In genomic region chrX:45710081-45710801, GRCh38 we compare ENCODE assay signal across 8 cellular contexts.
A peak's percentile ranks its signal among the peaks of the same experiment; 100 is the strongest.
DNase-seq lines count a peak whose midpoint lies in the region; ATAC-seq, FAIRE-seq and TF ChIP-seq lines count a peak whose summit lies in the region.

No MANE protein-coding gene starts in this region.

- H3K9ac ChIP-seq in endothelial cell of umbilical vein (replicated peaks; ENCODE audit: extremely low read depth, insufficient read depth, low read length) (peak overlapping the region; percentile 56), H9 (ENCODE audit: extremely low read depth, insufficient read length, low read length) (no peak overlapping the region)

- peak; percentile 91 for FAIRE-seq in endothelial cell of umbilical vein (lab: Jason Lieb, UNC)

- BruUV-seq in endothelial cell of umbilical vein (replicated peaks; lab: Mats Ljungman, UMichigan), result TSS peak; percentile 22

- no peak overlapping the region for H3T11ph ChIP-seq in H9 (ENCODE audit: low read length)

- H2BK5ac ChIP-seq in H9 (ENCODE audit: insufficient read length, low read length), result no peak overlapping the region

- TF ChIP-seq CTCF in RWPE1 (conservative IDR thresholded peaks at IDR 0.05; ENCODE audit: low read depth), result no peak
- TF ChIP-seq CTCF in endothelial cell of umbilical vein (IDR thresholded peaks at IDR 0.05; ENCODE audit: extremely low read depth in 1 of 2, insufficient read depth in 1 of 2, low read depth in 1 of 2, low read length in 2 of 2), result no peak
- no peak for TF ChIP-seq CTCF in H9 (conservative IDR thresholded peaks at IDR 0.05)
- no peak for TF ChIP-seq CTCF in left lung (IDR thresholded peaks at IDR 0.05)
- TF ChIP-seq CTCF in body of pancreas (IDR thresholded peaks at IDR 0.05), result no peak

- no peak overlapping the region for H3K56ac ChIP-seq in H9 (ENCODE audit: insufficient read length, low read depth, low read length)

- peak; percentile 71 for DNase-seq in RWPE1 (ENCODE audit: low spot score)
- DNase-seq in endothelial cell of umbilical vein (ENCODE audit: low read depth, low spot score), result peak; percentile 76
- DNase-seq in stimulated activated effector memory CD8-positive, alpha-beta T cell treated with anti-CD3 and anti-CD28 coated beads, Interleukin-12 subunit alpha, Interleukin-12 subunit beta, amount 100 ng/mL, for 72 hours (ENCODE audit: low spot score in 2 of 2), result peak; percentile 16 to 70
- no peak for DNase-seq in H9
- no peak for DNase-seq in left lung
- DNase-seq in body of pancreas, result no peak

- H3K27ac ChIP-seq in RWPE1 (peak overlapping the region; percentile 56; the same call in 1 of the 2 replicates), endothelial cell of umbilical vein (ENCODE audit: insufficient read depth, low read depth, low read length) (peak overlapping the region; percentile 95), H9 (ENCODE audit: insufficient read length, low read depth, low read length) (no peak overlapping the region), left lung (no peak overlapping the region), body of pancreas (no peak overlapping the region)

- CTCF ChIA-PET in RWPE1 (lab: Yijun Ruan, JAX), result no interaction called here
- CTCF ChIA-PET in endothelial cell of umbilical vein (lab: Charles Lee), result interaction anchor here (1.1 to 1.8 kb wide), 10 partner anchors 11 to 666 kb away, joined by 3 to 13 read pairs (median 5); no protein-coding TSS in a partner anchor

- no CpG with 5 or more reads among the region's 2 CpGs for WGBS in H9 (ENCODE audit: extremely low coverage, insufficient read length, low lambda C conversion rate)
- WGBS in body of pancreas, 2 donors, result 42 to 54% methylated on average over 2 of the region's 2 CpGs

- dilution Hi-C loops in endothelial cell of umbilical vein (cut with MboI; ENCODE audit: extremely low pct_ligation_motif_present, low sequenced_read_pairs), result no loop called here

- H2BK120ac ChIP-seq in H9 (ENCODE audit: low read depth, low read length, poor library complexity, severe bottlenecking), result no peak overlapping the region

- H4K5ac ChIP-seq in H9 (ENCODE audit: insufficient read length, low read depth, low read length), result no peak overlapping the region

- no peak overlapping the region for H4K91ac ChIP-seq in H9 (ENCODE audit: insufficient read length, low read depth, low read length)

- peaks cover 50% of the 10 kb centered on the region for H3K4me1 Mint-ChIP-seq in stimulated activated effector memory CD8-positive, alpha-beta T cell treated with anti-CD3 and anti-CD28 coated beads, Interleukin-12 subunit alpha, Interleukin-12 subunit beta, amount 100 ng/mL, for 72 hours
- H3K4me1 Mint-ChIP-seq in H9, result no peaks in the 10 kb centered on the region

- H3K18ac ChIP-seq in H9 (ENCODE audit: insufficient read length, low read depth, low read length), result no peak overlapping the region

- H3K9me3 ChIP-seq in endothelial cell of umbilical vein (replicated peaks; ENCODE audit: control insufficient read depth, insufficient read depth, low read length) (no peaks in the 10 kb centered on the region), H9 (ENCODE audit: control insufficient read depth, low read depth, low read length) (no peaks in the 10 kb centered on the region), left lung (no peaks in the 10 kb centered on the region), body of pancreas (no peaks in the 10 kb centered on the region)

- no peaks in the 10 kb centered on the region for H3K79me1 ChIP-seq in H9 (ENCODE audit: insufficient read depth, low read depth, low read length, poor library complexity, severe bottlenecking)

- H3K9me3 Mint-ChIP-seq in stimulated activated effector memory CD8-positive, alpha-beta T cell treated with anti-CD3 and anti-CD28 coated beads, Interleukin-12 subunit alpha, Interleukin-12 subunit beta, amount 100 ng/mL, for 72 hours, result no peaks in the 10 kb centered on the region
- peaks cover 64 to 66% of the 10 kb centered on the region in 2 experiments for H3K9me3 Mint-ChIP-seq in H9

- no peaks in the 10 kb centered on the region for H3K27me3 ChIP-seq in endothelial cell of umbilical vein (ENCODE audit: control insufficient read depth in 2 of 2, insufficient read depth in 2 of 2, low read length in 2 of 2)
- no peaks in the 10 kb centered on the region for H3K27me3 ChIP-seq in H9 (ENCODE audit: insufficient read depth, low read length)
- H3K27me3 ChIP-seq in left lung, result no peaks in the 10 kb centered on the region
- H3K27me3 ChIP-seq in body of pancreas, result no peaks in the 10 kb centered on the region

- no peak overlapping the region for H2AFZ ChIP-seq in endothelial cell of umbilical vein (ENCODE audit: low read depth, low read length)
- no peak overlapping the region for H2AFZ ChIP-seq in H9 (ENCODE audit: low read length)

- no peak overlapping the region for H3K4ac ChIP-seq in H9 (ENCODE audit: low read depth, low read length)

- H3K4me3 ChIP-seq in endothelial cell of umbilical vein (replicated peaks in 1 of 3; ENCODE audit: insufficient read depth in 1 of 3, low read depth in 1 of 3, low read length in 3 of 3), result no peak overlapping the region
- no peak overlapping the region for H3K4me3 ChIP-seq in left lung
- H3K4me3 ChIP-seq in body of pancreas, result no peak overlapping the region

- H3K23ac ChIP-seq in H9 (ENCODE audit: insufficient read length, low read depth, low read length), result no peak overlapping the region

- H2BK15ac ChIP-seq in H9 (ENCODE audit: low read depth, low read length), result no peak overlapping the region

- no peak overlapping the region for H3K14ac ChIP-seq in H9 (ENCODE audit: insufficient read depth, low read length)

- peaks cover 5% of the 10 kb centered on the region for H3K36me3 Mint-ChIP-seq in stimulated activated effector memory CD8-positive, alpha-beta T cell treated with anti-CD3 and anti-CD28 coated beads, Interleukin-12 subunit alpha, Interleukin-12 subunit beta, amount 100 ng/mL, for 72 hours
- H3K36me3 Mint-ChIP-seq in H9 (ENCODE audit: insufficient read depth in 1 of 3, low read depth in 3 of 3), result peaks cover 0 to 7% (median 0%) of the 10 kb centered on the region in 3 experiments; a peak in 2 of 7 replicates

- no peak overlapping the region for H2AK5ac ChIP-seq in H9 (ENCODE audit: insufficient read length, low read length)

- H3K9me1 ChIP-seq in endothelial cell of umbilical vein (replicated peaks; ENCODE audit: control insufficient read depth, extremely low read depth, insufficient read depth, low read length), result no peaks in the 10 kb centered on the region

- H4K20me1 ChIP-seq in endothelial cell of umbilical vein (replicated peaks; ENCODE audit: control insufficient read depth, extremely low read depth, insufficient read depth, low read length) (no peaks in the 10 kb centered on the region), H9 (ENCODE audit: control insufficient read depth, insufficient read depth, insufficient read length) (no peaks in the 10 kb centered on the region)

- H3K79me2 ChIP-seq in endothelial cell of umbilical vein (ENCODE audit: control insufficient read depth, insufficient read depth, low read length), result peaks cover 2% of the 10 kb centered on the region
- H3K79me2 ChIP-seq in H9 (ENCODE audit: insufficient read depth, low read length), result no peaks in the 10 kb centered on the region

- H2BK20ac ChIP-seq in H9 (ENCODE audit: low read depth, low read length, poor library complexity, severe bottlenecking), result no peak overlapping the region

- peaks cover 56% of the 10 kb centered on the region for H3K4me1 ChIP-seq in endothelial cell of umbilical vein (ENCODE audit: control insufficient read depth, extremely low read depth, insufficient read depth, low read length)
- H3K4me1 ChIP-seq in H9 (ENCODE audit: insufficient read depth, low read length), result no peaks in the 10 kb centered on the region
- H3K4me1 ChIP-seq in left lung, result peaks cover 0 to 11% of the 10 kb centered on the region in 2 donors
- H3K4me1 ChIP-seq in body of pancreas, result no peaks in the 10 kb centered on the region

- H3K36me3 ChIP-seq in endothelial cell of umbilical vein (ENCODE audit: control insufficient read depth in 2 of 2, extremely low read depth in 1 of 2, insufficient read depth in 2 of 2, low read length in 2 of 2) (no peaks in the 10 kb centered on the region), left lung (no peaks in the 10 kb centered on the region), body of pancreas (replicated peaks in 1 of 2; ENCODE audit: insufficient read depth in 1 of 2, low read depth in 2 of 2) (no peaks in the 10 kb centered on the region)

- no peak overlapping the region for H2BK12ac ChIP-seq in H9 (ENCODE audit: insufficient read length, low read depth, low read length)

- POLR2A ChIA-PET in RWPE1 (lab: Yijun Ruan, JAX; ENCODE audit: low non-redundant PET) (interaction anchor here (0.6 kb wide), 1 partner anchor 11 kb away, joined by 3 read pairs; no protein-coding TSS in a partner anchor), endothelial cell of umbilical vein (lab: Charles Lee) (interaction anchor here (0.9 to 1.5 kb wide), 4 partner anchors 11 to 60 kb away, joined by 3 to 10 read pairs (median 4); no protein-coding TSS in a partner anchor)

- H3K27ac Mint-ChIP-seq in stimulated activated effector memory CD8-positive, alpha-beta T cell treated with anti-CD3 and anti-CD28 coated beads, Interleukin-12 subunit alpha, Interleukin-12 subunit beta, amount 100 ng/mL, for 72 hours, result peak overlapping the region; percentile 95
- H3K27ac Mint-ChIP-seq in H9, result no peak overlapping the region

- H3K4me2 ChIP-seq in endothelial cell of umbilical vein (ENCODE audit: insufficient read depth, low read length), result peak overlapping the region; percentile 54
- no peak overlapping the region for H3K4me2 ChIP-seq in H9 (ENCODE audit: insufficient read depth, insufficient read length, low read length)

- H3K27me3 Mint-ChIP-seq in H9 (ENCODE audit: low read depth), result no peaks in the 10 kb centered on the region; the same call in none of the 2 replicates

- H3K4me3 Mint-ChIP-seq in stimulated activated effector memory CD8-positive, alpha-beta T cell treated with anti-CD3 and anti-CD28 coated beads, Interleukin-12 subunit alpha, Interleukin-12 subunit beta, amount 100 ng/mL, for 72 hours, result peak overlapping the region; percentile 63
- no peak overlapping the region for H3K4me3 Mint-ChIP-seq in H9

- TF ChIP-seq POLR2A in endothelial cell of umbilical vein (IDR thresholded peaks at IDR 0.05; ENCODE audit: low read depth, low read length), result peak; percentile 46
- TF ChIP-seq POLR2A in body of pancreas (IDR thresholded peaks at IDR 0.05), result no peak

- no peaks in the 10 kb centered on the region for H3K23me2 ChIP-seq in H9 (ENCODE audit: insufficient read length, low read depth, low read length, poor library complexity, severe bottlenecking)

- H4K8ac ChIP-seq in H9 (replicated peaks; ENCODE audit: insufficient read length, low read depth, low read length), result no peak overlapping the region

- intact Hi-C loops in endothelial cell of umbilical vein (cut with micrococcal nuclease), result loop anchor here (1.0 to 5.0 kb wide), 7 partner anchors 13 to 617 kb away; partner anchors contain the start of gene DIPK2B
- intact Hi-C loops in left lung (cut with DNase I), result no loop called here
- intact Hi-C loops in body of pancreas (cut with DNase I), result no loop called here

- ATAC-seq in GM18498 (IDR thresholded peaks at IDR 0.05; ENCODE audit: unreplicated experiment), result peak; percentile 87
- ATAC-seq in HG02623 (IDR thresholded peaks at IDR 0.05; ENCODE audit: unreplicated experiment), result peak; percentile 80
- ATAC-seq in stimulated activated effector memory CD8-positive, alpha-beta T cell treated with anti-CD3 and anti-CD28 coated beads, Interleukin-12 subunit alpha, Interleukin-12 subunit beta, amount 100 ng/mL, for 72 hours, result peak; percentile 92
- no peak for ATAC-seq in left lung
- no peak for ATAC-seq in body of pancreas

Comparison
In these comparisons a context has a peak if more than half of its experiments do, and no peak if none do; other contexts are left out.
1. ATAC-seq: peak in GM18498 (single experiment), HG02623 (single experiment) and stimulated activated effector memory CD8-positive, alpha-beta T cell treated with anti-CD3 and anti-CD28 coated beads, Interleukin-12 subunit alpha, Interleukin-12 subunit beta, amount 100 ng/mL, for 72 hours (single experiment); none in left lung (single experiment) and body of pancreas (single experiment).
2. DNase-seq: peak in RWPE1 (single experiment), endothelial cell of umbilical vein (single experiment) and stimulated activated effector memory CD8-positive, alpha-beta T cell treated with anti-CD3 and anti-CD28 coated beads, Interleukin-12 subunit alpha, Interleukin-12 subunit beta, amount 100 ng/mL, for 72 hours (2 of 2); none in H9 (single experiment), left lung (0 of 2) and body of pancreas (0 of 4).
3. H3K27ac ChIP-seq: peak in RWPE1 (single experiment) and endothelial cell of umbilical vein (single experiment); none in H9 (single experiment), left lung (0 of 2) and body of pancreas (0 of 4).